In the genomic region with DNA sequence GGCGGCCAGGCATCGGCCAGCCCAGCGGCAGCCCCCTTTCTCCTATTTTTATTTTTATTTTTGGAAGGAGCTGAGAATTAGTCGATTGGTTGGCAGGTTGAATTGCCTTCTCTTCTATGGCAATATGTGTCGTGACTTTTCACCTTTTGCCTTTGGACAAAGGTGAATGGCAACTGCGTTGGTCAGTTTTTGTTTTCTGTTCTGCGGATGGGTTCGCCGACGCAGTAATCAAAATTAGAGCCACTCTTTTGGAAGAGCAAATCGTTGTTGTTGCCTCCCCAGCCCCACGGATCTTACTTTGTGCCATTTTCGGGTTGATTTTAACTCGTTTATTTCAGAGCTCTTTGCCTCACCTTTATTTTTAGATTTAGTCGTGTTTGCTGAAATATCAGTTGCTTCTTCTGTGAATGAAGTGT, we compare ENCODE assay signal across 9 cellular contexts. TPM values are rescaled to one million over a fixed set of nuclear protein-coding genes. Genes with fewer than 3 reads are reported as not detected.
DNase-seq lines count a peak whose midpoint lies in the region; ATAC-seq, FAIRE-seq and TF ChIP-seq lines count a peak whose summit lies in the region.
"Had no signal": no experiment of that assay in that cellular context is flagged by ENCODE, and none has a peak within 500 bp of the region (broad histone marks: within the 10 kb centered on the region; RNA-seq: fewer than 3 reads in every experiment).

No MANE protein-coding gene starts in this region.

- no peaks in the 10 kb centered on the region for H4K20me1 ChIP-seq in endothelial cell of umbilical vein (replicated peaks; ENCODE audit: control insufficient read depth, extremely low read depth, insufficient read depth, low read length)

- peak overlapping the region; percentile 64 for H3K4me2 ChIP-seq in endothelial cell of umbilical vein (ENCODE audit: insufficient read depth, low read length)

- no peak overlapping the region for H3K9ac ChIP-seq in endothelial cell of umbilical vein (replicated peaks; ENCODE audit: extremely low read depth, insufficient read depth, low read length)

- ATAC-seq in HG02884 (IDR thresholded peaks at IDR 0.05; ENCODE audit: unreplicated experiment) (no peak), GM21367 (IDR thresholded peaks at IDR 0.05; ENCODE audit: unreplicated experiment) (no peak), GM19328 (IDR thresholded peaks at IDR 0.05; ENCODE audit: unreplicated experiment) (no peak), GM18517 (IDR thresholded peaks at IDR 0.05; ENCODE audit: unreplicated experiment) (no peak)

- H3K4me3 ChIP-seq in endothelial cell of umbilical vein (replicated peaks in 1 of 3; ENCODE audit: insufficient read depth in 1 of 3, low read depth in 1 of 3, low read length in 3 of 3) (no peak overlapping the region), neuron (ENCODE audit: low read length) (peak overlapping the region; percentile 80)

- H3K9me1 ChIP-seq in endothelial cell of umbilical vein (replicated peaks; ENCODE audit: control insufficient read depth, extremely low read depth, insufficient read depth, low read length): no peaks in the 10 kb centered on the region

- TF ChIP-seq CTCF in CD14-positive monocyte (IDR thresholded peaks at IDR 0.05): no peak
- TF ChIP-seq CTCF in endothelial cell of umbilical vein (IDR thresholded peaks at IDR 0.05; ENCODE audit: extremely low read depth in 1 of 2, insufficient read depth in 1 of 2, low read depth in 1 of 2, low read length in 2 of 2): no peak

- no peaks in the 10 kb centered on the region for H3K79me2 ChIP-seq in endothelial cell of umbilical vein (ENCODE audit: control insufficient read depth, insufficient read depth, low read length)

- no peak for TF ChIP-seq POLR2A in endothelial cell of umbilical vein (IDR thresholded peaks at IDR 0.05; ENCODE audit: low read depth, low read length)

- CTCF ChIA-PET in endothelial cell of umbilical vein (lab: Charles Lee): interaction anchor here (7.7 kb wide), 1 partner anchor 131 kb away, joined by 62 read pairs; no protein-coding TSS in a partner anchor

- no peak overlapping the region for H3K27ac Mint-ChIP-seq in CD14-positive monocyte

- no peak for DNase-seq in CD14-positive monocyte (ENCODE audit: low spot score)
- peak; percentile 40 for DNase-seq in NCI-H69 (lab: John Stamatoyannopoulos, UW)
- no peak for DNase-seq in endothelial cell of umbilical vein (ENCODE audit: low read depth, low spot score)
- DNase-seq: NCI-H1092 treated with DMSO at 0.1 percent for 48 hours had no signal

- H2AFZ ChIP-seq in endothelial cell of umbilical vein (ENCODE audit: low read depth, low read length): peak overlapping the region; percentile 13
- peak overlapping the region; percentile 32 for H2AFZ ChIP-seq in neuron (ENCODE audit: low read depth, low read length)

- dilution Hi-C loops in endothelial cell of umbilical vein (cut with MboI; ENCODE audit: extremely low pct_ligation_motif_present, low sequenced_read_pairs): no loop called here

- H3K4me1 ChIP-seq in endothelial cell of umbilical vein (ENCODE audit: control insufficient read depth, extremely low read depth, insufficient read depth, low read length) (peaks cover 13% of the 10 kb centered on the region), neuron (ENCODE audit: insufficient read depth, low read length) (peaks cover 17% of the 10 kb centered on the region)

- H3K27me3 ChIP-seq in endothelial cell of umbilical vein (ENCODE audit: control insufficient read depth in 2 of 2, insufficient read depth in 2 of 2, low read length in 2 of 2) (peaks cover 40 to 54% of the 10 kb centered on the region in 2 experiments), neuron (ENCODE audit: insufficient read depth, low read length) (no peaks in the 10 kb centered on the region)

- no TSS peak for BruUV-seq in endothelial cell of umbilical vein (replicated peaks; lab: Mats Ljungman, UMichigan)

- H3K9me3 Mint-ChIP-seq in CD14-positive monocyte: peaks cover 0 to 21% (median 7%) of the 10 kb centered on the region in 7 donors

- H3K36me3 ChIP-seq in endothelial cell of umbilical vein (ENCODE audit: control insufficient read depth in 2 of 2, extremely low read depth in 1 of 2, insufficient read depth in 2 of 2, low read length in 2 of 2) (no peaks in the 10 kb centered on the region), neuron (ENCODE audit: insufficient read depth, low read length) (no peaks in the 10 kb centered on the region)

- peak overlapping the region; percentile 47 to 82 for H3K4me3 Mint-ChIP-seq in CD14-positive monocyte

- no peak overlapping the region for H3K27ac ChIP-seq in endothelial cell of umbilical vein (ENCODE audit: insufficient read depth, low read depth, low read length)

- H3K4me1 Mint-ChIP-seq in CD14-positive monocyte: peaks cover 22% of the 10 kb centered on the region

- intact Hi-C loops in CD14-positive monocyte (cut with micrococcal nuclease): no loop called here
- intact Hi-C loops in endothelial cell of umbilical vein (cut with micrococcal nuclease): no loop called here

- no peak for FAIRE-seq in endothelial cell of umbilical vein (lab: Jason Lieb, UNC)

- POLR2A ChIA-PET in endothelial cell of umbilical vein (lab: Charles Lee): interaction anchor here (0.6 kb wide), 1 partner anchor 99 kb away, joined by 3 read pairs; no protein-coding TSS in a partner anchor

- H3K9me3 ChIP-seq in endothelial cell of umbilical vein (replicated peaks; ENCODE audit: control insufficient read depth, insufficient read depth, low read length) (no peaks in the 10 kb centered on the region), neuron (ENCODE audit: low read length) (no peaks in the 10 kb centered on the region)

- H3K36me3 Mint-ChIP-seq in CD14-positive monocyte: peaks cover 0 to 7% of the 10 kb centered on the region in 2 donors

- peaks cover 76 to 83% (median 77%) of the 10 kb centered on the region in 3 donors for H3K27me3 Mint-ChIP-seq in CD14-positive monocyte (ENCODE audit: low read depth in 3 of 3)

TF ChIP-seq in endothelial cell of umbilical vein, 7 proteins besides CTCF, POLR2A, EP300 and RAD21:
- no peak for TF ChIP-seq POLR2AphosphoS5 (IDR thresholded peaks at IDR 0.05; ENCODE audit: insufficient read depth, low read depth, low read length)
- TF ChIP-seq EZH2 (IDR thresholded peaks at IDR 0.05; ENCODE audit: borderline replicate concordance, low read depth, low read length, severe bottlenecking): peak; percentile 85

RNA-seq across cellular contexts. Expression of a gene that starts 1.5 kb away (rescaled TPM):
- polyA plus RNA-seq in CD14-positive monocyte: under 1 TPM; 0.02 to 0.24 TPM
- total RNA-seq in endothelial cell of umbilical vein: 2.1 TPM in 1 of 2 replicates, not detected in the other
- polyA plus RNA-seq in endothelial cell of umbilical vein: 0.01 TPM in 1 of 2 replicates, not detected in the other
- polyA plus RNA-seq in endothelial cell of umbilical vein (2011; cell fraction: cytosol; rRNA removed): not detected in 2 replicates
- 0.01 TPM in 1 of 2 replicates, not detected in the other for polyA plus RNA-seq in endothelial cell of umbilical vein (2011; cell fraction: nucleus; rRNA removed)
- polyA plus RNA-seq in endothelial cell of umbilical vein (2012): 0.09 and 0.12 TPM in 2 replicates
- polyA minus RNA-seq in endothelial cell of umbilical vein: not detected in 2 replicates
- polyA minus RNA-seq in endothelial cell of umbilical vein (2011; cell fraction: cytosol; rRNA and poly(A)+ RNA removed): not detected
- polyA minus RNA-seq in endothelial cell of umbilical vein (2011; cell fraction: nucleus; rRNA and poly(A)+ RNA removed): not detected in 2 replicates
